ENCODE assay signal across 2 cellular contexts in genomic region chr2:34133065-34133464, GRCh38.
DNase-seq lines count a peak whose midpoint lies in the region; ATAC-seq and TF ChIP-seq lines count a peak whose summit lies in the region.
"Not testable (repeated sequence)": the region's sequence is repeated elsewhere in the genome, so short reads cannot be mapped to it uniquely, and the experiment has no call there.

No MANE protein-coding gene starts in this region.

- ATAC-seq in RWPE2 (ENCODE audit: low read depth); right cardiac atrium: not testable (repeated sequence)

- not testable (repeated sequence) for H3K36me3 ChIP-seq in RWPE2 (ENCODE audit: low read depth)

- not testable (repeated sequence) for H3K4me1 ChIP-seq in RWPE2 (ENCODE audit: insufficient read depth, poor library complexity, severe bottlenecking); right cardiac atrium (ENCODE audit: control insufficient read depth, insufficient read depth, low read length)

- H3K4me3 ChIP-seq in RWPE2 (ENCODE audit: severe bottlenecking); right cardiac atrium (ENCODE audit: low read length): not testable (repeated sequence)

- not testable (repeated sequence) for TF ChIP-seq CTCF in RWPE2 (IDR thresholded peaks at IDR 0.05; ENCODE audit: poor library complexity, severe bottlenecking)

- not testable (repeated sequence) for H3K27me3 ChIP-seq in RWPE2 (ENCODE audit: insufficient read depth, poor library complexity, severe bottlenecking); right cardiac atrium (ENCODE audit: control insufficient read depth, insufficient read depth)

- DNase-seq in RWPE2 (ENCODE audit: low spot score) (peak; percentile 39), right cardiac atrium (peak in 2 of 3 donors; percentile 23 to 54)

- intact Hi-C loops in right cardiac atrium (cut with DNase I): not testable (repeated sequence)

- 95% methylated on average over 24 of the region's 24 CpGs for WGBS in right cardiac atrium

- H3K9me3 ChIP-seq in RWPE2 (ENCODE audit: severe bottlenecking); right cardiac atrium (ENCODE audit: control insufficient read depth, low read length): not testable (repeated sequence)

- not testable (repeated sequence) for H3K27ac ChIP-seq in RWPE2 (ENCODE audit: poor library complexity, severe bottlenecking); right cardiac atrium (ENCODE audit: low read length)
